Comparison of ENCODE assay signal across 19 cellular contexts in the genomic region with DNA sequence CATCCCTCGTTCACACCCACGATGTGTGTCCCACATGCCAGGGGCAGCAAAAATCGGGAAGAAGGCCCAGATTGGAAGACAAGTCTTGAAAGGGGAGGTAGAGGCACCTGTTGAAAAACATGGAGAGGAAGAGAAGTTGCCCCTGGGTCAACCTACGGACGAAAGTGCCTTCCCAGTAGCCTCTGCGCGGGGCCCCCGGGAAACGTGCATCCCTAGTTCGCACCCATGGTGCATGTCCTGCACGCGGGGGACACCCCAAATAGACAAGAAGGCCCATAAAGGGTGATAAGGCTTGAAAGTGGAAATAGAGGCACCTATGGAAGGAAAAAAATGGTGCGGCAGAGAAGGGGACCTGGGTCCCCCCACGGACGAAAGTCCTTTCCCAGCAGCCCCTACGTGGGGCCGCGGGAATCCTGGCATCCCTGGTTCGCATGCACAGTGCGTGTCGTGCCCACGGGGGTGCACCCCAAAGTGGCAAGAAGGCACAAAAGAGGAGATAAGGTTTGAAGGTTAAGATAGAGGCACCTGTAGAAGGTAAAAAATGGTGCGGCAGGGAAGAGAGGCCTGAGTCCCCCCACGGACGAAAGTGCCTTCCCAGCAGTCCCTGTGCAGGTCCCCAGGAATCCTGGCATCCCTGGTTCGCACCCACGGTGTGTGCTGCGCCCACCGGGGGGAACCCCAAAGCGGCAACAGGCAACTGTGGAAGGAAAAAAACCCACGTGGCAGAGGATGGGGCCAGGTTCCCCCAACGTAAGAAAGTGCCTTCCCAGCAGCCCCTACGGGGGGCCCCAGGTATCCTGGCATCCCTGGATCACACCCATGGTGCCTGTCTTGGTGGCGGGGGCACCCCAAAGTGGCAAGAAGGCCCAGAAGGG.
"Had no signal": no experiment of that assay in that cellular context is flagged by ENCODE, and none has a peak within 500 bp of the region (broad histone marks: within the 10 kb centered on the region; RNA-seq: fewer than 3 reads in every experiment).

No MANE protein-coding gene starts in this region.

- H3K27me3 ChIP-seq: pancreas, suprapubic skin, upper lobe of left lung, uterus had no signal

- H3K4me1 ChIP-seq: heart left ventricle, pancreas, prostate gland, suprapubic skin, tibial artery, upper lobe of left lung, uterus had no signal

- ATAC-seq: heart left ventricle; pancreas; stimulated activated effector memory CD8-positive, alpha-beta T cell treated with anti-CD3 and anti-CD28 coated beads, Interleukin-12 subunit alpha, Interleukin-12 subunit beta, amount 100 ng/mL, for 72 hours; stimulated activated naive CD8-positive, alpha-beta T cell treated with anti-CD3 and anti-CD28 coated beads, Interleukin-15, Interleukin-2, amounts not matched to agents 100 U/mL and 50 U/mL, for 24 hours had no signal

- H3K27ac Mint-ChIP-seq: nephron; stimulated activated effector memory CD8-positive, alpha-beta T cell treated with anti-CD3 and anti-CD28 coated beads, Interleukin-12 subunit alpha, Interleukin-12 subunit beta, amount 100 ng/mL, for 72 hours had no signal

- H3K9me3 ChIP-seq: pancreas, prostate gland had no signal

- H3K4me3 ChIP-seq: coronary artery, dorsolateral prefrontal cortex, heart left ventricle, pancreas, prostate gland, suprapubic skin, tibial artery, upper lobe of left lung, uterus had no signal

- DNase-seq: effector CD8-positive, alpha-beta T cell; foreskin melanocyte; islet precursor cell; occipital lobe; small intestine; stimulated activated CD4-positive, alpha-beta T cell treated with anti-CD3 and anti-CD28 coated beads, Interleukin-4, amount 100 ng/mL, for 1 hour; stimulated activated CD8-positive, alpha-beta memory T cell treated with anti-CD3 and anti-CD28 coated beads, Interleukin-4, amount 100 ng/mL, for 48 hours; stimulated activated naive CD8-positive, alpha-beta T cell treated with anti-CD3 and anti-CD28 coated beads, Interleukin-15, Interleukin-2, amounts not matched to agents 100 U/mL and 50 U/mL, for 24 hours; uterus had no signal

- H3K36me3 ChIP-seq: heart left ventricle, pancreas, prostate gland, suprapubic skin, tibial artery, upper lobe of left lung, uterus had no signal

- H3K4me3 Mint-ChIP-seq: nephron; stimulated activated effector memory CD8-positive, alpha-beta T cell treated with anti-CD3 and anti-CD28 coated beads, Interleukin-12 subunit alpha, Interleukin-12 subunit beta, amount 100 ng/mL, for 72 hours had no signal

- H3K4me1 Mint-ChIP-seq: nephron; stimulated activated effector memory CD8-positive, alpha-beta T cell treated with anti-CD3 and anti-CD28 coated beads, Interleukin-12 subunit alpha, Interleukin-12 subunit beta, amount 100 ng/mL, for 72 hours had no signal

- H3K27ac ChIP-seq: coronary artery, dorsolateral prefrontal cortex, heart left ventricle, pancreas, prostate gland, suprapubic skin, tibial artery, upper lobe of left lung, uterus had no signal
